In the genomic region with DNA sequence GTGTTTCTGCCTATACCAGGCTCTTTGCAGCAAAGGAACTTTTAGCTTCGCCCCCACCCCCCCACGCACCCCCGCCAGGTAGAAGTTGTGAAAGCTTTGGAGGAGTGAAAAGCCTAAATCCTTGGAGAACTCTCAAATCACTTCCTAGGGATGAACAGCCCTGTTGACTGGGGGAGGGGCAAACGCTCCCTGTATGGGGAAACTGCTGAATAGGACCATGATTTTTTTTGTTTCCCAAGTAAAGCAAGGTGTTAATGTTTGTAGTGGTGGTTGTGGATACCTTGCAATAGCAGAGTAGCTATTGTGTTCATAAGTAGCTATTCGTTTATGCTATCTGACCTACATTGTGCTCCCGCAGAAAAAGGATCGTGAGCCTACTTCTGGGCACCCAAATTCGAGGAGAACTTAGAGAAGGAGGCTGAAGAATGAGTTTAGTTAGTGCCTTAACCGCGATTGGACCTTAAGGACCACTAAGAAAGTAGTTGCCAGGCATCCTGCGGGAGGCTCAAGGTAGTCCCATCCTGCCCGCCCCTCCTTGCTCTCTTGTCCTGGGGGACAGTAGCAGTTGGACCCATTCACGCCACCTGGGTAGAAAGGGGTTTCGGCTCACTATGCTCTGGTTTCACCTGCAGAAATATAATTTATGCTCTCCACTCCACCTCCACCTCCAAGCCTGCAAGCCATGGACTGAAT, we compare ENCODE assay signal across 8 cellular contexts. TPM values are rescaled to one million over a fixed set of nuclear protein-coding genes. Genes with fewer than 3 reads are reported as not detected.
DNase-seq lines count a peak whose midpoint lies in the region; ATAC-seq and TF ChIP-seq lines count a peak whose summit lies in the region.

No MANE protein-coding gene starts in this region.

- H3K36me3 ChIP-seq in SJSA1 (peaks cover 39% of the 10 kb centered on the region), fibroblast of lung (ENCODE audit: control insufficient read depth, insufficient read depth, low read length) (peaks cover 20% of the 10 kb centered on the region)

- H3K79me2 ChIP-seq in fibroblast of lung (ENCODE audit: control insufficient read depth, insufficient read depth, low read length) = peaks cover 16% of the 10 kb centered on the region

- TF ChIP-seq CTCF in fibroblast of lung (conservative IDR thresholded peaks at IDR 0.05 in 1 of 2, IDR thresholded peaks at IDR 0.05 in 1 of 2; ENCODE audit: low read depth in 1 of 2, low read length in 2 of 2) (no peak), omental fat pad (IDR thresholded peaks at IDR 0.05) (no peak), GM13977 (IDR thresholded peaks at IDR 0.05; ENCODE audit: extremely low read depth, insufficient read depth, missing control alignments) (no peak)

- peak overlapping the region; percentile 9 for H2AFZ ChIP-seq in fibroblast of lung (ENCODE audit: low read length)

- no peaks in the 10 kb centered on the region for H4K20me1 ChIP-seq in fibroblast of lung (ENCODE audit: control insufficient read depth, extremely low read depth, insufficient read depth, low read length)

- ATAC-seq in omental fat pad (ENCODE audit: low FRiP score) = no peak

- in situ Hi-C loops in GM13977 (cut with MboI; ENCODE audit: low pct_unique_long_range_greater_than_20kb, low sequenced_read_pairs, unreplicated experiment) = loop anchor here (25.0 kb wide), 1 partner anchor 743 kb away; no protein-coding TSS in a partner anchor

- H3K9ac ChIP-seq in fibroblast of lung (ENCODE audit: insufficient read depth, low read length) = peak overlapping the region; percentile 95

- H3K4me2 ChIP-seq in fibroblast of lung (ENCODE audit: extremely low read depth, insufficient read depth, low read length) = peak overlapping the region; percentile 98

- H3K27ac ChIP-seq in SJSA1 = peak overlapping the region; percentile 93
- H3K27ac ChIP-seq in fibroblast of lung (ENCODE audit: insufficient read depth, low read length) = peak overlapping the region; percentile 91

- H3K4me1 ChIP-seq in SJSA1 (replicated peaks) (peaks cover 33% of the 10 kb centered on the region), fibroblast of lung (ENCODE audit: control insufficient read depth, extremely low read depth, insufficient read depth, low read length) (peaks cover 14% of the 10 kb centered on the region)

- H3K4me3 ChIP-seq in SJSA1 (peak overlapping the region; percentile 93), fibroblast of lung (replicated peaks in 1 of 4; ENCODE audit: control extremely low read depth in 1 of 4, insufficient read depth in 1 of 4, low read depth in 3 of 4, low read length in 4 of 4) (peak overlapping the region; percentile 72 to 87 (median 76))

- no peaks in the 10 kb centered on the region for H3K9me3 ChIP-seq in SJSA1 (replicated peaks)
- H3K9me3 ChIP-seq in fibroblast of lung (ENCODE audit: control insufficient read depth, insufficient read depth, low read depth, low read length) = no peaks in the 10 kb centered on the region

- DNase-seq in DMS53 (lab: John Stamatoyannopoulos, UW) (peak; percentile 54), DMS53 treated with DMSO at 0.1 percent for 48 hours (lab: John Stamatoyannopoulos, UW; ENCODE audit: unreplicated experiment) (no peak), SJSA1 (ENCODE audit: low read depth in 1 of 2, low spot score in 2 of 2) (no peak), fibroblast of lung (ENCODE audit: low read depth in 2 of 2) (no peak), omental fat pad (ENCODE audit: low spot score) (peak; percentile 31), GM13977 (ENCODE audit: low spot score) (no peak), HT-29 (ENCODE audit: low spot score) (no peak), AG20443 (ENCODE audit: low spot score) (no peak)

- H3K27me3 ChIP-seq in SJSA1 (replicated peaks) (no peaks in the 10 kb centered on the region), fibroblast of lung (ENCODE audit: control insufficient read depth, insufficient read depth, low read length) (no peaks in the 10 kb centered on the region)

RNA-seq across cellular contexts. Expression of gene NFKBIA, which starts 0.9 kb away (rescaled TPM):
- total RNA-seq in SJSA1 (2014; rRNA removed; shearing (Covaris generic)) = 115 and 172 TPM in 2 replicates
- total RNA-seq in fibroblast of lung (67.9 and 73.4 TPM in 2 replicates), omental fat pad (1,000 to 10,000 TPM in 1 of 4 donors, 100 to 1,000 TPM in 3; 291 to 1,245 (median 645) TPM)
- 17.7 and 26.9 TPM in 2 replicates for polyA plus RNA-seq in fibroblast of lung
- 22.0 and 27.5 TPM in 2 replicates for polyA plus RNA-seq in fibroblast of lung (2012)
- 131 and 148 TPM in 2 replicates for polyA minus RNA-seq in fibroblast of lung (ENCODE audit: low replicate concordance)
- 116 and 137 TPM in 2 replicates for total RNA-seq in HT-29 (2014; rRNA removed; shearing (Covaris generic))

Comparison
In these comparisons a context has a peak if more than half of its experiments do, and no peak if none do; other contexts are left out.
1. DNase-seq: peak in DMS53 (single experiment) and omental fat pad (single experiment); none in DMS53 treated with DMSO at 0.1 percent for 48 hours (single experiment), SJSA1 (0 of 2), fibroblast of lung (0 of 2), GM13977 (single experiment), HT-29 (single experiment) and AG20443 (single experiment).